Comparison of ENCODE assay signal across 20 cellular contexts in the genomic region with DNA sequence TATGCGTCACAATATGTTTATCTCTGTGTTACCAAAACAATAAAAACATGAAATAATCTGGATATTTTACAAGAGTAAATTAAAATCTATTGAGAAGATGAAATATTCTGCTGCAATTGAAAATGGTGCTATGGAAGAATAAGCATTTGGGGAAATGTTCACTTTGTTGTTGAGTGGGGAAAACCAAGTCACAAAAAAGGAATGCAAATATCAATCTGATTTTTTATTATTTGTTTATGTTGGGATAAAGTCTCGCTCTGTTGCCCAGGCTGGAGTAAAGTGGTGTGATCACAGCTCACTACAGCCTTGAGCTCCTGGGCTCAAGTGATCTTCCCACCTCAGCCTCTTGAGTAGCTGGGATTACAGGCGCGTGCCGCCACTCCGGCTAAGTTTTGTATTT. TPM values are rescaled to one million over a fixed set of nuclear protein-coding genes. Genes with fewer than 3 reads are reported as not detected.
DNase-seq lines count a peak whose midpoint lies in the region; ATAC-seq, FAIRE-seq and TF ChIP-seq lines count a peak whose summit lies in the region.
"Had no signal": no experiment of that assay in that cellular context is flagged by ENCODE, and none has a peak within 500 bp of the region (broad histone marks: within the 10 kb centered on the region; RNA-seq: fewer than 3 reads in every experiment).

No MANE protein-coding gene starts in this region.

- H3K23ac ChIP-seq in H1 (ENCODE audit: insufficient read length): no peak overlapping the region

- peaks cover 52% of the 10 kb centered on the region for H3K4me1 ChIP-seq in Panc1 (ENCODE audit: control insufficient read depth, insufficient read depth, low read length)
- H3K4me1 ChIP-seq in H1 (replicated peaks in 1 of 4; ENCODE audit: control insufficient read depth in 3 of 4, insufficient read depth in 4 of 4, low read length in 3 of 4): peaks cover 8 to 22% (median 17%) of the 10 kb centered on the region in 4 experiments; a peak in 5 of 7 replicates
- H3K4me1 ChIP-seq in smooth muscle cell (ENCODE audit: low read depth): peaks cover 34% of the 10 kb centered on the region
- no peaks in the 10 kb centered on the region for H3K4me1 ChIP-seq in pancreas

- H3K56ac ChIP-seq in H1 (replicated peaks; ENCODE audit: insufficient read length, low read depth, low read length): no peak overlapping the region

- H2AFZ ChIP-seq in H1 (ENCODE audit: low read length): no peak overlapping the region
- H2AFZ ChIP-seq in smooth muscle cell (ENCODE audit: low read depth): no peak overlapping the region

- no peak overlapping the region for H4K8ac ChIP-seq in H1 (ENCODE audit: extremely low read depth, insufficient read depth, low read length)

- no peak overlapping the region for H3K27ac Mint-ChIP-seq in immature natural killer cell
- H3K27ac Mint-ChIP-seq: CD4-positive, alpha-beta T cell had no signal

- H3K79me2 ChIP-seq in H1 (ENCODE audit: control insufficient read depth in 1 of 2, insufficient read depth in 2 of 2, low read length in 2 of 2) (no peaks in the 10 kb centered on the region), smooth muscle cell (ENCODE audit: low read depth) (no peaks in the 10 kb centered on the region)

- H2BK20ac ChIP-seq in H1 (ENCODE audit: low read length): peak overlapping the region; percentile 18; the same call in 1 of the 2 replicates

- DNase-seq in Panc1 (ENCODE audit: low read depth, low spot score) (no peak), H1 (ENCODE audit: low read depth in 1 of 2, low spot score in 2 of 2) (no peak), smooth muscle cell (lab: John Stamatoyannopoulos, UW; ENCODE audit: unreplicated experiment) (no peak), HCEC 1CT (no peak), pancreas (no peak), immature natural killer cell (no peak)
- DNase-seq: AML-193; Caco-2; CD4-positive, alpha-beta T cell; GOT3; H9 had no signal

- no peaks in the 10 kb centered on the region for H3K27me3 ChIP-seq in Panc1 (ENCODE audit: control insufficient read depth, insufficient read depth, low read length)
- no peaks in the 10 kb centered on the region for H3K27me3 ChIP-seq in H1 (replicated peaks in 1 of 4; ENCODE audit: control insufficient read depth in 3 of 4, extremely low read depth in 1 of 4, insufficient read depth in 3 of 4, low read length in 3 of 4)
- H3K27me3 ChIP-seq in smooth muscle cell (ENCODE audit: low read depth): no peaks in the 10 kb centered on the region
- H3K27me3 ChIP-seq in pancreas: no peaks in the 10 kb centered on the region

- H3K79me1 ChIP-seq in H1 (ENCODE audit: low read depth, low read length): no peaks in the 10 kb centered on the region

- H3K23me2 ChIP-seq in H1 (ENCODE audit: low read depth, low read length): peaks cover 3% of the 10 kb centered on the region

- no peak overlapping the region for H4K5ac ChIP-seq in H1 (ENCODE audit: insufficient read length, low read depth, low read length)

- H3K36me3 Mint-ChIP-seq in immature natural killer cell: no peaks in the 10 kb centered on the region

- H3K9me3 ChIP-seq in Panc1 (ENCODE audit: control insufficient read depth, insufficient read depth, low read depth, low read length) (no peaks in the 10 kb centered on the region), H1 (ENCODE audit: insufficient read depth in 2 of 2, low read depth in 1 of 2, low read length in 1 of 2) (peaks cover 3 to 17% of the 10 kb centered on the region in 2 experiments; a peak in 3 of 4 replicates), smooth muscle cell (replicated peaks; ENCODE audit: low read depth) (no peaks in the 10 kb centered on the region), pancreas (no peaks in the 10 kb centered on the region)
- H3K9me3 ChIP-seq: Caco-2 had no signal

- H3K4me2 ChIP-seq in H1 (ENCODE audit: insufficient read depth in 1 of 2, low read depth in 2 of 2, low read length in 2 of 2) (no peak overlapping the region), smooth muscle cell (no peak overlapping the region)

- 94% methylated on average over 6 of the region's 6 CpGs; no CpG with 5 or more reads in 1 of the 2 experiments for WGBS in H1 (ENCODE audit: extremely low coverage in 1 of 2, insufficient coverage in 1 of 2, insufficient read length in 1 of 2, insufficient replicate concordance in 2 of 2, low coverage in 1 of 2, low lambda C conversion rate in 2 of 2, missing lambda C conversion rate in 1 of 2), 2 experiments
- 67% methylated on average over 6 of the region's 6 CpGs for WGBS in smooth muscle cell (ENCODE audit: low lambda C conversion rate)
- WGBS in pancreas, 2 donors: 93 to 94% methylated on average over 6 of the region's 6 CpGs

- no peaks in the 10 kb centered on the region for H3K4me1 Mint-ChIP-seq in immature natural killer cell

- peak overlapping the region; percentile 27; the same call in 1 of the 2 replicates for H2BK12ac ChIP-seq in H1 (ENCODE audit: low read depth, low read length)

- TF ChIP-seq EP300 in H1 (IDR thresholded peaks at IDR 0.05; ENCODE audit: borderline replicate concordance in 1 of 2, low read depth in 2 of 2, low read length in 2 of 2): no peak

- no peaks in the 10 kb centered on the region for H3K9me3 Mint-ChIP-seq in immature natural killer cell
- H3K9me3 Mint-ChIP-seq: CD4-positive, alpha-beta T cell had no signal

- no peak overlapping the region for H2AK5ac ChIP-seq in H1 (ENCODE audit: low read depth, low read length)

- no peak overlapping the region for H2BK15ac ChIP-seq in H1 (ENCODE audit: low read length)

- no peak for TF ChIP-seq POLR2A in H1 (IDR thresholded peaks at IDR 0.05; ENCODE audit: control extremely low read depth in 1 of 2, low read depth in 2 of 2, low read length in 2 of 2)

- no peak overlapping the region for H3K4me3 ChIP-seq in Panc1 (ENCODE audit: low read depth in 2 of 2, low read length in 2 of 2)
- H3K4me3 ChIP-seq in H1 (ENCODE audit: extremely low read depth in 1 of 4, insufficient read depth in 2 of 4, low read depth in 3 of 4, low read length in 4 of 4): no peak overlapping the region
- no peak overlapping the region for H3K4me3 ChIP-seq in smooth muscle cell
- no peak overlapping the region for H3K4me3 ChIP-seq in pancreas

- no peak overlapping the region for H3K4ac ChIP-seq in H1 (replicated peaks; ENCODE audit: insufficient read length, low read depth, low read length)

- ATAC-seq in Panc1 (no peak), pancreas (no peak), GM21515 (IDR thresholded peaks at IDR 0.05; ENCODE audit: unreplicated experiment) (no peak)

- H2BK120ac ChIP-seq in H1 (replicated peaks; ENCODE audit: low read depth, low read length): no peak overlapping the region

- POLR2A ChIA-PET in Panc1 (lab: Charles Lee) (no interaction called here), H1 (lab: Charles Lee; ENCODE audit: partially characterized antibody) (interaction anchor here (4.4 to 11.5 kb wide), 2 partner anchors 8 to 20 kb away, joined by 35 to 131 read pairs; a partner anchor contains a TSS)

- H3K4me3 Mint-ChIP-seq in immature natural killer cell: no peak overlapping the region
- H3K4me3 Mint-ChIP-seq: CD4-positive, alpha-beta T cell; H9 had no signal

- intact Hi-C loops in Panc1 (cut with micrococcal nuclease; ENCODE audit: unreplicated experiment): no loop called here
- intact Hi-C loops in pancreas (cut with DNase I): no loop called here

- no peaks in the 10 kb centered on the region for H3K36me3 ChIP-seq in Panc1 (ENCODE audit: control insufficient read depth, insufficient read depth, low read length)
- peaks cover 0 to 4% (median 0%) of the 10 kb centered on the region in 4 experiments; a peak in 1 of 8 replicates for H3K36me3 ChIP-seq in H1 (ENCODE audit: control insufficient read depth in 2 of 4, insufficient read depth in 4 of 4, low read length in 3 of 4)
- no peaks in the 10 kb centered on the region for H3K36me3 ChIP-seq in smooth muscle cell (ENCODE audit: low read depth)
- H3K36me3 ChIP-seq in pancreas: no peaks in the 10 kb centered on the region

- H3K27ac ChIP-seq in Panc1 (ENCODE audit: low read length) (peak overlapping the region; percentile 79), H1 (ENCODE audit: low read depth, low read length) (no peak overlapping the region), smooth muscle cell (ENCODE audit: low read depth) (peak overlapping the region; percentile 25), pancreas (no peak overlapping the region)
- H3K27ac ChIP-seq: C4-2B had no signal

- no TSS peak for BruUV-seq in Panc1 (replicated peaks; lab: Mats Ljungman, UMichigan)

- CTCF ChIA-PET in Panc1 (lab: Charles Lee) (no interaction called here), H1 (lab: Charles Lee; ENCODE audit: partially characterized antibody) (interaction anchor here (0.9 to 1.7 kb wide), 2 partner anchors 35 to 83 kb away, joined by 3 to 8 read pairs; no protein-coding TSS in a partner anchor)

- H4K20me1 ChIP-seq in H1 (replicated peaks in 1 of 2; ENCODE audit: control insufficient read depth in 1 of 2, insufficient read depth in 2 of 2, low read length in 2 of 2) (no peaks in the 10 kb centered on the region), smooth muscle cell (ENCODE audit: low read depth) (no peaks in the 10 kb centered on the region)

- in situ Hi-C loops in Panc1 (cut with HindIII; ENCODE audit: low pct_unique_long_range_greater_than_20kb, low sequenced_read_pairs): no loop called here

- TF ChIP-seq RAD21 in H1 (IDR thresholded peaks at IDR 0.05 in 1 of 2, conservative IDR thresholded peaks at IDR 0.05 in 1 of 2; ENCODE audit: low read depth in 2 of 2, low read length in 2 of 2): no peak

- no peak for FAIRE-seq in H1 (lab: Jason Lieb, UNC)
- FAIRE-seq in pancreas (lab: Jason Lieb, UNC): no peak
- FAIRE-seq: A204.1, D721Med, G401.6, GM12892, GM18507 had no signal

- H3F3A ChIP-seq in smooth muscle cell (ENCODE audit: low read depth): peaks cover 35% of the 10 kb centered on the region

- H3K14ac ChIP-seq in H1 (ENCODE audit: insufficient read length): no peak overlapping the region

- H3K9ac ChIP-seq in H1 (replicated peaks in 1 of 4; ENCODE audit: extremely low read depth in 1 of 4, low read depth in 3 of 4, low read length in 3 of 4): no peak overlapping the region
- H3K9ac ChIP-seq in smooth muscle cell (ENCODE audit: low read depth): no peak overlapping the region

- H4K91ac ChIP-seq in H1 (replicated peaks; ENCODE audit: insufficient read length, low read length): no peak overlapping the region

- H2BK5ac ChIP-seq in H1 (ENCODE audit: low read depth, low read length): no peak overlapping the region

- TF ChIP-seq CTCF in Panc1 (IDR thresholded peaks at IDR 0.05) (no peak), H1 (IDR thresholded peaks at IDR 0.05; ENCODE audit: control extremely low read depth in 1 of 3, insufficient read depth in 1 of 3, low read depth in 1 of 3, low read length in 3 of 3) (no peak), smooth muscle cell (IDR thresholded peaks at IDR 0.05; ENCODE audit: borderline replicate concordance, insufficient read depth, poor library complexity, severe bottlenecking) (no peak), pancreas (IDR thresholded peaks at IDR 0.05) (no peak)

- H3K27me3 Mint-ChIP-seq in immature natural killer cell (ENCODE audit: low read depth in 3 of 3): peaks cover 0 to 1% (median 0%) of the 10 kb centered on the region in 3 donors
- H3K27me3 Mint-ChIP-seq: CD4-positive, alpha-beta T cell had no signal

- H3K18ac ChIP-seq in H1 (ENCODE audit: extremely low read depth, low read length): no peak overlapping the region

RNA-seq across cellular contexts. Expression of a gene that starts 8.6 kb away (rescaled TPM):
- total RNA-seq in Panc1 (2021; ENCODE audit: unreplicated experiment) (65.9 TPM), smooth muscle cell (76.4 and 88.3 TPM in 2 replicates), pancreas (10 to 100 TPM in 5 of 6 donors, 1 to 10 TPM in 1; 9.2 to 18.8 (median 14.9) TPM)
- 26.8 TPM for polyA plus RNA-seq in Panc1 (2012; ENCODE audit: insufficient read length)
- total RNA-seq in H1 (2021; fragmentation: NEBNext Ultra II Directional; extraction: Animal tissue kit (Norgen Biotek cat#: 25700)): 23.2 and 23.5 TPM in 2 replicates
- polyA plus RNA-seq in H1 (2011; rRNA removed) (18.5 and 26.6 TPM in 2 replicates), smooth muscle cell (42.6 and 53.8 TPM in 2 replicates), pancreas (10 to 100 TPM in 1 of 2 donors, 1 to 10 TPM in 1; 6.7 to 19.3 TPM), immature natural killer cell (1 to 10 TPM in 1 of 3 donors, under 1 TPM in 1, not detected in 1; 0.53 to 2.1 TPM)
- 27.9 TPM for polyA plus RNA-seq in H1 (2011; cell fraction: cytosol; rRNA removed)
- 13.0 TPM for polyA plus RNA-seq in H1 (2011; cell fraction: nucleus; rRNA removed)
- 21.7 to 29.2 TPM (median 25.5 TPM) in 4 replicates for polyA plus RNA-seq in H1 (2012, experiment 1 of 2)
- polyA plus RNA-seq in H1 (2012, experiment 2 of 2): 8.2 TPM
- 35.2 TPM for polyA plus RNA-seq in H1 (2013, experiment 1 of 2)
- 36.8 TPM for polyA plus RNA-seq in H1 (2013, experiment 2 of 2)
- 63.7 and 96.8 TPM in 2 replicates for polyA minus RNA-seq in H1 (2011; rRNA and poly(A)+ RNA removed)
- 16.1 TPM for polyA minus RNA-seq in H1 (2011; cell fraction: cytosol; rRNA and poly(A)+ RNA removed)
- polyA minus RNA-seq in H1 (2011; cell fraction: nucleus; rRNA and poly(A)+ RNA removed): 14.8 TPM

RNA-seq across cellular contexts. Expression of a gene that starts 39.6 kb away (rescaled TPM):
- not detected for total RNA-seq in Panc1 (2021; ENCODE audit: unreplicated experiment)
- polyA plus RNA-seq in Panc1 (2012; ENCODE audit: insufficient read length): not detected
- 0.30 TPM in 1 of 2 replicates, not detected in the other for total RNA-seq in H1 (2021; fragmentation: NEBNext Ultra II Directional; extraction: Animal tissue kit (Norgen Biotek cat#: 25700))
- polyA plus RNA-seq in H1 (2011; rRNA removed): not detected in 2 replicates
- polyA plus RNA-seq in H1 (2011; cell fraction: cytosol; rRNA removed): 0.17 TPM
- polyA plus RNA-seq in H1 (2011; cell fraction: nucleus; rRNA removed): not detected
- not detected in 4 replicates for polyA plus RNA-seq in H1 (2012, experiment 1 of 2)
- 0.12 TPM for polyA plus RNA-seq in H1 (2012, experiment 2 of 2)
- polyA plus RNA-seq in H1 (2013, experiment 1 of 2): 0.36 TPM
- 0.31 TPM for polyA plus RNA-seq in H1 (2013, experiment 2 of 2)
- not detected in 2 replicates for polyA minus RNA-seq in H1 (2011; rRNA and poly(A)+ RNA removed)
- polyA minus RNA-seq in H1 (2011; cell fraction: cytosol; rRNA and poly(A)+ RNA removed): not detected
- polyA minus RNA-seq in H1 (2011; cell fraction: nucleus; rRNA and poly(A)+ RNA removed): not detected
- not detected in 2 replicates for total RNA-seq in smooth muscle cell
- 0.34 and 0.73 TPM in 2 replicates for polyA plus RNA-seq in smooth muscle cell
- total RNA-seq in pancreas: under 1 TPM in 3 of 6 donors, not detected in 3; 0.16 to 0.41 (median 0.18) TPM
- polyA plus RNA-seq in pancreas: 1 to 10 TPM in 1 of 2 donors, under 1 TPM in 1; 0.68 to 1.2 TPM
- polyA plus RNA-seq in immature natural killer cell: 1 to 10 TPM in 1 of 3 donors, under 1 TPM in 1, not detected in 1; 0.73 to 2.5 TPM
- total RNA-seq: H9, HT-29 had no signal
- polyA plus RNA-seq: BJ had no signal

Comparison
In these comparisons a context has a peak if more than half of its experiments do, and no peak if none do; other contexts are left out.
1. H3K27ac ChIP-seq: peak in Panc1 (single experiment) and smooth muscle cell (single experiment); none in H1 (single experiment) and pancreas (0 of 4).